Comparison of ENCODE assay signal across 27 cellular contexts in genomic region chr16:77302685-77303084, GRCh38.
"Had no signal": no experiment of that assay in that cellular context is flagged by ENCODE, and none has a peak within 500 bp of the region (broad histone marks: within the 10 kb centered on the region; RNA-seq: fewer than 3 reads in every experiment).

No MANE protein-coding gene starts in this region.

- H3K4me3 Mint-ChIP-seq: nephron; stimulated activated effector memory CD8-positive, alpha-beta T cell treated with anti-CD3 and anti-CD28 coated beads, Interleukin-12 subunit alpha, Interleukin-12 subunit beta, amount 100 ng/mL, for 72 hours had no signal

- ATAC-seq: foreskin keratinocyte; gastroesophageal sphincter; heart left ventricle; left colon; left ventricle myocardium superior; lower lobe of right lung; right lobe of liver; stimulated activated effector memory CD8-positive, alpha-beta T cell treated with anti-CD3 and anti-CD28 coated beads, Interleukin-12 subunit alpha, Interleukin-12 subunit beta, amount 100 ng/mL, for 72 hours; stimulated activated naive CD8-positive, alpha-beta T cell treated with anti-CD3 and anti-CD28 coated beads, Interleukin-15, Interleukin-2, amounts not matched to agents 100 U/mL and 50 U/mL, for 24 hours; upper lobe of right lung had no signal

- H3K4me3 ChIP-seq: coronary artery, esophagus muscularis mucosa, gastroesophageal sphincter, heart left ventricle, lower lobe of right lung, ovary, right lobe of liver, thoracic aorta, tibial nerve, upper lobe of right lung, uterus had no signal

- H3K4me1 Mint-ChIP-seq: nephron; stimulated activated effector memory CD8-positive, alpha-beta T cell treated with anti-CD3 and anti-CD28 coated beads, Interleukin-12 subunit alpha, Interleukin-12 subunit beta, amount 100 ng/mL, for 72 hours had no signal

- H3K27ac Mint-ChIP-seq: nephron; stimulated activated effector memory CD8-positive, alpha-beta T cell treated with anti-CD3 and anti-CD28 coated beads, Interleukin-12 subunit alpha, Interleukin-12 subunit beta, amount 100 ng/mL, for 72 hours had no signal

- FAIRE-seq: endothelial cell of umbilical vein, small intestine had no signal

- H3K36me3 Mint-ChIP-seq: stimulated activated effector memory CD8-positive, alpha-beta T cell treated with anti-CD3 and anti-CD28 coated beads, Interleukin-12 subunit alpha, Interleukin-12 subunit beta, amount 100 ng/mL, for 72 hours had no signal

- DNase-seq: dermis blood vessel endothelial cell; effector memory CD4-positive, alpha-beta T cell; foreskin keratinocyte; heart left ventricle; hippocampal formation; islet precursor cell; kidney glomerular epithelial cell; left colon; left ventricle myocardium superior; lower lobe of right lung; occipital lobe; ovary; right lobe of liver; small intestine; stimulated activated CD4-positive, alpha-beta T cell treated with anti-CD3 and anti-CD28 coated beads, Interleukin-2, amount 100 ng/mL, for 24 hours; stimulated activated CD4-positive, alpha-beta T cell treated with anti-CD3 and anti-CD28 coated beads, Interleukin-4, amount 100 ng/mL, for 24 hours; stimulated activated naive CD8-positive, alpha-beta T cell treated with anti-CD3 and anti-CD28 coated beads, Interleukin-15, Interleukin-2, amounts not matched to agents 100 U/mL and 50 U/mL, for 24 hours; upper lobe of right lung; uterus had no signal

- H3K27ac ChIP-seq: coronary artery, esophagus muscularis mucosa, foreskin keratinocyte, gastroesophageal sphincter, heart left ventricle, lower lobe of right lung, ovary, right lobe of liver, thoracic aorta, tibial nerve, upper lobe of right lung, uterus had no signal

- H3K9me3 Mint-ChIP-seq: nephron; stimulated activated effector memory CD8-positive, alpha-beta T cell treated with anti-CD3 and anti-CD28 coated beads, Interleukin-12 subunit alpha, Interleukin-12 subunit beta, amount 100 ng/mL, for 72 hours had no signal

- H3K27me3 ChIP-seq: foreskin keratinocyte, heart left ventricle, ovary, right lobe of liver, tibial nerve, upper lobe of right lung, uterus had no signal

- H3K9me3 ChIP-seq: esophagus muscularis mucosa, gastroesophageal sphincter, heart left ventricle, lower lobe of right lung, ovary, right lobe of liver, thoracic aorta, tibial nerve, upper lobe of right lung, uterus had no signal

- H3K36me3 ChIP-seq: esophagus muscularis mucosa, gastroesophageal sphincter, heart left ventricle, lower lobe of right lung, ovary, right lobe of liver, thoracic aorta, tibial nerve, upper lobe of right lung, uterus had no signal

- H3K4me1 ChIP-seq: esophagus muscularis mucosa, gastroesophageal sphincter, heart left ventricle, lower lobe of right lung, right lobe of liver, tibial nerve, upper lobe of right lung, uterus had no signal
